ENCODE assay signal across 14 cellular contexts in genomic region chr6:125041740-125042459, GRCh38.
A peak's percentile ranks its signal among the peaks of the same experiment; 100 is the strongest.
DNase-seq lines count a peak whose midpoint lies in the region; ATAC-seq, FAIRE-seq and TF ChIP-seq lines count a peak whose summit lies in the region.
"Had no signal": no experiment of that assay in that cellular context is flagged by ENCODE, and none has a peak within 500 bp of the region (broad histone marks: within the 10 kb centered on the region; RNA-seq: fewer than 3 reads in every experiment).

No MANE protein-coding gene starts in this region.

- TF ChIP-seq POLR2A in GM12891 (IDR thresholded peaks at IDR 0.05; ENCODE audit: low read depth, low read length), result no peak

- in situ Hi-C loops in SK-MEL-5 (cut with HindIII; ENCODE audit: low pct_unique_long_range_greater_than_20kb, low sequenced_read_pairs), result no loop called here

- no peaks in the 10 kb centered on the region for H3K27me3 Mint-ChIP-seq in HFFc6 (ENCODE audit: insufficient read depth)
- H3K27me3 Mint-ChIP-seq: B cell had no signal

- TF ChIP-seq CTCF in AG04450 (IDR thresholded peaks at IDR 0.05; ENCODE audit: low read depth, low read length) (peak; percentile 15; the same call in 1 of the 2 replicates), HFFc6 (IDR thresholded peaks at IDR 0.05) (no peak), fibroblast of pulmonary artery (IDR thresholded peaks at IDR 0.05; ENCODE audit: low read length, missing control alignments) (no peak)

- no peak overlapping the region for H3K27ac ChIP-seq in AG04450 (ENCODE audit: low read depth, low read length)

- H3K4me1 Mint-ChIP-seq in HFFc6 (ENCODE audit: low read depth), result peaks cover 48% of the 10 kb centered on the region
- H3K4me1 Mint-ChIP-seq: B cell had no signal

- no peak for FAIRE-seq in GM12891 (lab: Jason Lieb, UNC)

- no peak for DNase-seq in AG04450 (ENCODE audit: low read depth, low spot score)
- DNase-seq in HFFc6, result peak; percentile 36
- peak; percentile 25 for DNase-seq in SK-MEL-5 (ENCODE audit: low read depth, low spot score)
- DNase-seq in fibroblast of pulmonary artery (ENCODE audit: low read depth), result peak; percentile 27
- DNase-seq in GM12891 (ENCODE audit: insufficient read length, low spot score), result no peak
- no peak for DNase-seq in germinal center (ENCODE audit: low spot score)
- DNase-seq in activated T-cell treated with anti-CD3 and anti-CD28 coated beads for 4 hours, result no peak
- DNase-seq: activated CD8-positive, alpha-beta T cell treated with anti-CD3 and anti-CD28 coated beads, Interleukin-2, amount 10 ng/mL, durations not matched to agents 7 days and 5 days; H7; left cardiac atrium; MG63; SK-N-SH had no signal

- POLR2A ChIA-PET in AG04450 (lab: Yijun Ruan, JAX), result no interaction called here

- CTCF ChIA-PET in AG04450 (lab: Charles Lee), result no interaction called here

- H3K9me3 ChIP-seq in AG04450 (ENCODE audit: control insufficient read depth, insufficient read depth, low read length), result no peaks in the 10 kb centered on the region
- H3K9me3 ChIP-seq: SK-N-SH had no signal

- no peaks in the 10 kb centered on the region for H3K27me3 ChIP-seq in AG04450 (ENCODE audit: control insufficient read depth, insufficient read depth, low read length)
- H3K27me3 ChIP-seq: MG63 had no signal

- no peaks in the 10 kb centered on the region for H3K36me3 Mint-ChIP-seq in HFFc6 (ENCODE audit: low read depth)

- no peak overlapping the region for H3K4me3 Mint-ChIP-seq in HFFc6
- H3K4me3 Mint-ChIP-seq: activated CD8-positive, alpha-beta T cell treated with anti-CD3 and anti-CD28 coated beads, Interleukin-2, amount 10 ng/mL, durations not matched to agents 7 days and 5 days; B cell had no signal

- H3K4me3 ChIP-seq in AG04450 (ENCODE audit: low read depth, low read length) (no peak overlapping the region), fibroblast of pulmonary artery (replicated peaks; ENCODE audit: low read depth, low read length) (no peak overlapping the region)
- H3K4me3 ChIP-seq: MG63 had no signal

- ATAC-seq in HG02938 (IDR thresholded peaks at IDR 0.05; ENCODE audit: unreplicated experiment), result no peak
- ATAC-seq: activated CD8-positive, alpha-beta T cell treated with anti-CD3 and anti-CD28 coated beads, Interleukin-2, amount 10 ng/mL, durations not matched to agents 7 days and 5 days; left cardiac atrium had no signal

- peak overlapping the region; percentile 40 for H3K27ac Mint-ChIP-seq in HFFc6
- H3K27ac Mint-ChIP-seq: activated CD8-positive, alpha-beta T cell treated with anti-CD3 and anti-CD28 coated beads, Interleukin-2, amount 10 ng/mL, durations not matched to agents 7 days and 5 days; B cell had no signal

- no peaks in the 10 kb centered on the region for H3K9me3 Mint-ChIP-seq in HFFc6

TF ChIP-seq in GM12891, 5 proteins besides CTCF, POLR2A, EP300 and RAD21:
- TF ChIP-seq POU2F2 (IDR thresholded peaks at IDR 0.05; ENCODE audit: low read depth, low read length) (no peak), SPI1 (IDR thresholded peaks at IDR 0.05; ENCODE audit: low read depth, low read length) (no peak), TAF1 (IDR thresholded peaks at IDR 0.05; ENCODE audit: low read depth, low read length) (no peak), PAX5 (IDR thresholded peaks at IDR 0.05; ENCODE audit: insufficient read depth, low read length, severe bottlenecking) (no peak), POLR2AphosphoS5 (IDR thresholded peaks at IDR 0.05; ENCODE audit: low read depth, low read length) (no peak)

Comparison
In these comparisons a context has a peak if more than half of its experiments do, and no peak if none do; other contexts are left out.
1. DNase-seq: peak in HFFc6 (single experiment), SK-MEL-5 (single experiment) and fibroblast of pulmonary artery (single experiment); none in AG04450 (single experiment), GM12891 (single experiment), germinal center (single experiment) and activated T-cell treated with anti-CD3 and anti-CD28 coated beads for 4 hours (single experiment).